ENCODE assay signal across 1 cellular context in genomic region chr17:76696763-76697701, GRCh38.
TF ChIP-seq lines count a peak whose summit lies in the region.

No MANE protein-coding gene starts in this region.

TF ChIP-seq in IMR-90, 13 proteins besides CTCF, POLR2A, EP300 and RAD21:
- TF ChIP-seq SMC3 (IDR thresholded peaks at IDR 0.05; ENCODE audit: low read depth, low read length) (no peak), MAZ (IDR thresholded peaks at IDR 0.05; ENCODE audit: borderline replicate concordance, low read depth, low read length) (no peak), FOS (IDR thresholded peaks at IDR 0.05; ENCODE audit: low read depth, low read length) (no peak), BHLHE40 (IDR thresholded peaks at IDR 0.05; ENCODE audit: low read depth, low read length) (no peak), CEBPB (IDR thresholded peaks at IDR 0.05; ENCODE audit: low read depth, low read length) (no peak), MXI1 (IDR thresholded peaks at IDR 0.05; ENCODE audit: borderline replicate concordance, low read depth, low read length) (no peak), MAFK (IDR thresholded peaks at IDR 0.05; ENCODE audit: low read depth, low read length) (no peak), RFX5 (IDR thresholded peaks at IDR 0.05; ENCODE audit: low read depth, low read length) (no peak), RCOR1 (IDR thresholded peaks at IDR 0.05; ENCODE audit: insufficient replicate concordance, low read length) (no peak)
